18 cellular contexts compared by ENCODE assay signal in the genomic region with DNA sequence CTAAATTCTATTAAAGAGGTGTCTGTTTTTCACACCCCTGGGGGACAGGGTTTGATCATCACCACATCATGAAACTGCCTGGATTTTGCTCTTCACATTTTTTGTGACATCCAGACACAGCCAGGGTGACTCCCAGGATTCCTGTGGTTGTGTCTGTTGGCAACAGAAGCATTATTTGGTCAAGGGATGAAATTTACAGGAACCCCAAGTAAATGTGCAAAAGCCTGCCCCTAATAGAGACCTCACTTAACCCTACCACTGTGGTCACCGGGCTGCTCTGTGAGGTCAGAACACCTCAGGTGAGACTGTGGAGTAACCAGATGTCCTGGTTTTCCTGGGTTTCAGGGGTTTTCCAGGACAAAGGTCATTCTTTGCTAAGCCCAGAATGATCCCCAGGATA.
DNase-seq lines count a peak whose midpoint lies in the region; ATAC-seq lines count a peak whose summit lies in the region.
"Had no signal": no experiment of that assay in that cellular context is flagged by ENCODE, and none has a peak within 500 bp of the region (broad histone marks: within the 10 kb centered on the region; RNA-seq: fewer than 3 reads in every experiment).

No MANE protein-coding gene starts in this region.

- H3K36me3 Mint-ChIP-seq in T-helper 17 cell (ENCODE audit: low read depth): no peaks in the 10 kb centered on the region
- H3K36me3 Mint-ChIP-seq in stimulated activated naive B cell treated with anti-CD40 and anti-IgM and Interleukin-4, amounts not matched to agents 10 μg/mL and 1 μg/mL and 100 μg/mL, for 72 hours: peaks cover 0 to 12% of the 10 kb centered on the region in 2 donors

- H3K27me3 Mint-ChIP-seq in T-helper 17 cell: no peaks in the 10 kb centered on the region
- no peaks in the 10 kb centered on the region for H3K27me3 Mint-ChIP-seq in stimulated activated naive B cell treated with anti-CD40 and anti-IgM and Interleukin-4, amounts not matched to agents 10 μg/mL and 1 μg/mL and 100 μg/mL, for 72 hours

- intact Hi-C loops in right cardiac atrium (cut with DNase I): no loop called here
- intact Hi-C loops in left cardiac atrium (cut with DNase I): no loop called here

- H3K4me3 Mint-ChIP-seq in T-helper 17 cell: no peak overlapping the region
- H3K4me3 Mint-ChIP-seq in stimulated activated naive B cell treated with anti-CD40 and anti-IgM and Interleukin-4, amounts not matched to agents 10 μg/mL and 1 μg/mL and 100 μg/mL, for 72 hours: no peak overlapping the region

- no peak overlapping the region for H3K4me3 ChIP-seq in right cardiac atrium (ENCODE audit: low read length)
- H3K4me3 ChIP-seq: coronary artery, esophagus muscularis mucosa had no signal

- DNase-seq in right cardiac atrium (no peak), left cardiac atrium (no peak), T-helper 17 cell (no peak), glomerular visceral epithelial cell (ENCODE audit: extremely low spot score) (peak; percentile 59), HUDEP-2 (lab: John Stamatoyannopoulos, UW; ENCODE audit: unreplicated experiment in 76 of 76) (no peak), ureter (ENCODE audit: low spot score) (no peak)
- DNase-seq in stimulated activated naive B cell treated with anti-CD40 and anti-IgM and Interleukin-4, amounts not matched to agents 10 μg/mL and 1 μg/mL and 100 μg/mL, for 72 hours: no peak
- DNase-seq: activated effector memory CD4-positive, alpha-beta T cell treated with Interleukin-2 at 50 U/mL for 16 hours; GF-D8; midbrain; NCI-H345; stimulated activated CD4-positive, alpha-beta T cell treated with anti-CD3 and anti-CD28 coated beads, Interleukin-2, amount 100 ng/mL, for 48 hours; stimulated activated naive CD4-positive, alpha-beta T cell treated with Interleukin-2 at 50 U/mL for 16 hours had no signal

- H3K27me3 ChIP-seq in right cardiac atrium (ENCODE audit: control insufficient read depth, insufficient read depth): no peaks in the 10 kb centered on the region

- no peaks in the 10 kb centered on the region for H3K9me3 Mint-ChIP-seq in stimulated activated naive B cell treated with anti-CD40 and anti-IgM and Interleukin-4, amounts not matched to agents 10 μg/mL and 1 μg/mL and 100 μg/mL, for 72 hours

- 75% methylated on average over 1 of the region's 1 CpG for whole genome bisulfite sequencing in right cardiac atrium

- H3K4me1 Mint-ChIP-seq in T-helper 17 cell: no peaks in the 10 kb centered on the region
- H3K4me1 Mint-ChIP-seq in stimulated activated naive B cell treated with anti-CD40 and anti-IgM and Interleukin-4, amounts not matched to agents 10 μg/mL and 1 μg/mL and 100 μg/mL, for 72 hours: peaks cover 58 to 97% of the 10 kb centered on the region in 2 donors

- H3K9me3 ChIP-seq in right cardiac atrium (ENCODE audit: control insufficient read depth, low read length) (no peaks in the 10 kb centered on the region), T-helper 17 cell (ENCODE audit: control insufficient read depth, low read length, poor library complexity, severe bottlenecking) (no peaks in the 10 kb centered on the region)
- H3K9me3 ChIP-seq: esophagus muscularis mucosa had no signal

- H3K27ac ChIP-seq in right cardiac atrium (ENCODE audit: low read length): peak overlapping the region; percentile 90
- H3K27ac ChIP-seq: C4-2B, esophagus muscularis mucosa had no signal

- H3K4me1 ChIP-seq in right cardiac atrium (ENCODE audit: control insufficient read depth, insufficient read depth, low read length): peaks cover 16% of the 10 kb centered on the region

- ATAC-seq in right cardiac atrium: no peak
- no peak for ATAC-seq in left cardiac atrium
- ATAC-seq in T-helper 17 cell: no peak
- no peak for ATAC-seq in stimulated activated naive B cell treated with anti-CD40 and anti-IgM and Interleukin-4, amounts not matched to agents 10 μg/mL and 1 μg/mL and 100 μg/mL, for 72 hours (replicated peaks)
- ATAC-seq in GM19395 (IDR thresholded peaks at IDR 0.05; ENCODE audit: unreplicated experiment): no peak

- H3K27ac Mint-ChIP-seq in T-helper 17 cell: peak overlapping the region; percentile 24
- H3K27ac Mint-ChIP-seq in stimulated activated naive B cell treated with anti-CD40 and anti-IgM and Interleukin-4, amounts not matched to agents 10 μg/mL and 1 μg/mL and 100 μg/mL, for 72 hours: no peak overlapping the region
- H3K27ac Mint-ChIP-seq: progenitor cell of endocrine pancreas had no signal
